15 cellular contexts compared by ENCODE assay signal in genomic region chr3:149011676-149012075, GRCh38.
"Had no signal": no experiment of that assay in that cellular context is flagged by ENCODE, and none has a peak within 500 bp of the region (broad histone marks: within the 10 kb centered on the region; RNA-seq: fewer than 3 reads in every experiment).

No MANE protein-coding gene starts in this region.

- H3K4me2 ChIP-seq: neural progenitor cell had no signal

- H3K27me3 Mint-ChIP-seq: activated naive CD4-positive, alpha-beta T cell treated with anti-CD3 and anti-CD28 coated beads, Interleukin-2, amount 10 ng/mL, durations not matched to agents 7 days and 5 days; dendritic cell treated with granulocyte-macrophage colony-stimulating factor and Interleukin-4, amounts not matched to agents 40 ng/mL and 50 ng/mL, for 4 days; T-cell had no signal

- H3K9me3 Mint-ChIP-seq: activated naive CD4-positive, alpha-beta T cell treated with anti-CD3 and anti-CD28 coated beads, Interleukin-2, amount 10 ng/mL, durations not matched to agents 7 days and 5 days; activated T-helper 2 cell treated with anti-CD3 and anti-CD28 coated beads, Interferon-gamma antibody, Interleukin-2, Interleukin-4, amounts not matched to agents 10 μg/mL and 5 μg/mL and 100 μg/mL, durations not matched to agents 14 hours and 24 hours and 36 hours; dendritic cell treated with granulocyte-macrophage colony-stimulating factor and Interleukin-4, amounts not matched to agents 40 ng/mL and 50 ng/mL, for 4 days; neural progenitor cell; T-cell had no signal

- H3K4me1 ChIP-seq: body of pancreas, neural progenitor cell, pancreas had no signal

- H3K4me3 ChIP-seq: body of pancreas, neural progenitor cell, pancreas, spleen, upper lobe of left lung had no signal

- ATAC-seq: body of pancreas, pancreas, T-cell had no signal

- H2AFZ ChIP-seq: neural progenitor cell had no signal

- H3K27ac Mint-ChIP-seq: activated naive CD4-positive, alpha-beta T cell treated with anti-CD3 and anti-CD28 coated beads, Interleukin-2, amount 10 ng/mL, durations not matched to agents 7 days and 5 days; activated T-helper 2 cell treated with anti-CD3 and anti-CD28 coated beads, Interferon-gamma antibody, Interleukin-2, Interleukin-4, amounts not matched to agents 10 μg/mL and 5 μg/mL and 100 μg/mL, durations not matched to agents 14 hours and 24 hours and 36 hours; dendritic cell treated with granulocyte-macrophage colony-stimulating factor and Interleukin-4, amounts not matched to agents 40 ng/mL and 50 ng/mL, for 4 days; neural progenitor cell had no signal

- DNase-seq: activated CD4-positive, alpha-beta T cell treated with anti-CD3 and anti-CD28 coated beads for 4 hours; activated CD8-positive, alpha-beta memory T cell treated with anti-CD3 and anti-CD28 coated beads for 24 hours; activated naive CD4-positive, alpha-beta T cell treated with anti-CD3 and anti-CD28 coated beads, Interleukin-2, amount 10 ng/mL, durations not matched to agents 7 days and 5 days; body of pancreas; islet precursor cell; pancreas; spleen; stimulated activated CD4-positive, alpha-beta T cell treated with anti-CD3 and anti-CD28 coated beads, Interleukin-2, amount 100 ng/mL, for 24 hours; stimulated activated naive CD4-positive, alpha-beta T cell; substantia nigra; T-cell; upper lobe of left lung had no signal

- H3K27me3 ChIP-seq: body of pancreas, neural progenitor cell, pancreas, spleen, upper lobe of left lung had no signal

- H3K36me3 ChIP-seq: neural progenitor cell had no signal

- H3K9me3 ChIP-seq: body of pancreas, pancreas, spleen, upper lobe of left lung had no signal

- H3K27ac ChIP-seq: body of pancreas, neural progenitor cell, pancreas, upper lobe of left lung had no signal

- H3K4me3 Mint-ChIP-seq: activated naive CD4-positive, alpha-beta T cell treated with anti-CD3 and anti-CD28 coated beads, Interleukin-2, amount 10 ng/mL, durations not matched to agents 7 days and 5 days; dendritic cell treated with granulocyte-macrophage colony-stimulating factor and Interleukin-4, amounts not matched to agents 40 ng/mL and 50 ng/mL, for 4 days; neural progenitor cell; T-cell had no signal

- H3K9ac ChIP-seq: neural progenitor cell had no signal
